In genomic region chr5:54795284-54795683, GRCh38 we compare ENCODE assay signal across 28 cellular contexts.
DNase-seq lines count a peak whose midpoint lies in the region; ATAC-seq and TF ChIP-seq lines count a peak whose summit lies in the region.
"Had no signal": no experiment of that assay in that cellular context is flagged by ENCODE, and none has a peak within 500 bp of the region (broad histone marks: within the 10 kb centered on the region; RNA-seq: fewer than 3 reads in every experiment).

No MANE protein-coding gene starts in this region.

- H3K27ac ChIP-seq in breast epithelium, result no peak overlapping the region
- H3K27ac ChIP-seq in RWPE2 (ENCODE audit: poor library complexity, severe bottlenecking), result no peak overlapping the region
- no peak overlapping the region for H3K27ac ChIP-seq in heart right ventricle
- H3K27ac ChIP-seq: esophagus squamous epithelium, gastroesophageal sphincter, left ventricle myocardium inferior, testis, WERI-Rb-1 had no signal

- H3K9me3 ChIP-seq in breast epithelium (no peaks in the 10 kb centered on the region), RWPE2 (ENCODE audit: severe bottlenecking) (no peaks in the 10 kb centered on the region), adipocyte (ENCODE audit: control insufficient read depth, low read length) (no peaks in the 10 kb centered on the region), heart right ventricle (no peaks in the 10 kb centered on the region)
- H3K9me3 ChIP-seq: Caco-2, esophagus squamous epithelium, gastroesophageal sphincter, left ventricle myocardium inferior, testis had no signal

- no peak for TF ChIP-seq CTCF in MCF 10A (IDR thresholded peaks at IDR 0.05; ENCODE audit: unreplicated experiment)
- TF ChIP-seq CTCF in breast epithelium (IDR thresholded peaks at IDR 0.05), result no peak
- no peak for TF ChIP-seq CTCF in RWPE2 (IDR thresholded peaks at IDR 0.05; ENCODE audit: poor library complexity, severe bottlenecking)
- no peak for TF ChIP-seq CTCF in heart right ventricle (IDR thresholded peaks at IDR 0.05)

- no peaks in the 10 kb centered on the region for H3K4me1 ChIP-seq in breast epithelium
- no peaks in the 10 kb centered on the region for H3K4me1 ChIP-seq in RWPE2 (ENCODE audit: insufficient read depth, poor library complexity, severe bottlenecking)
- H3K4me1 ChIP-seq in adipocyte (ENCODE audit: control insufficient read depth, insufficient read depth, low read length), result peaks cover 14% of the 10 kb centered on the region
- peaks cover 0 to 17% (median 6%) of the 10 kb centered on the region in 9 donors for H3K4me1 ChIP-seq in heart right ventricle
- H3K4me1 ChIP-seq: Caco-2, gastroesophageal sphincter, testis had no signal

- intact Hi-C loops in MCF 10A (cut with micrococcal nuclease), result no loop called here
- intact Hi-C loops in breast epithelium (cut with DNase I; ENCODE audit: low total_unique reads), result no loop called here
- intact Hi-C loops in heart right ventricle (cut with DNase I), result no loop called here

- H3K27ac Mint-ChIP-seq in MCF 10A (ENCODE audit: low read depth, unreplicated experiment), result no peak overlapping the region
- H3K27ac Mint-ChIP-seq in stimulated activated memory B cell treated with anti-CD40 and anti-IgM and Interleukin-4, amounts not matched to agents 10 μg/mL and 1 μg/mL and 100 μg/mL, for 72 hours, result peak overlapping the region; percentile 96
- H3K27ac Mint-ChIP-seq: dendritic cell treated with granulocyte-macrophage colony-stimulating factor and Interleukin-4, amounts not matched to agents 40 ng/mL and 50 ng/mL, for 4 days; endodermal cell had no signal

- no peak overlapping the region for H3K4me3 ChIP-seq in breast epithelium
- H3K4me3 ChIP-seq in RWPE2 (ENCODE audit: severe bottlenecking), result no peak overlapping the region
- H3K4me3 ChIP-seq in adipocyte (ENCODE audit: low read length), result no peak overlapping the region
- H3K4me3 ChIP-seq in heart right ventricle, result no peak overlapping the region
- H3K4me3 ChIP-seq: esophagus squamous epithelium, gastroesophageal sphincter, left ventricle myocardium inferior, testis had no signal

- BruUV-seq in MCF 10A (replicated peaks; lab: Mats Ljungman, UMichigan), result no TSS peak

- CTCF ChIA-PET in MCF 10A (lab: Yijun Ruan, JAX), result interaction anchor here (0.6 to 1.6 kb wide), 5 partner anchors 21 to 561 kb away, joined by 3 read pairs; partner anchors contain the start of gene SNX18

- POLR2A ChIA-PET in MCF 10A (lab: Yijun Ruan, JAX), result interaction anchor here (0.6 kb wide), 1 partner anchor 31 kb away, joined by 3 read pairs; no protein-coding TSS in a partner anchor

- no peak overlapping the region for H3K4me3 Mint-ChIP-seq in MCF 10A (ENCODE audit: unreplicated experiment)
- H3K4me3 Mint-ChIP-seq in stimulated activated memory B cell treated with anti-CD40 and anti-IgM and Interleukin-4, amounts not matched to agents 10 μg/mL and 1 μg/mL and 100 μg/mL, for 72 hours, result no peak overlapping the region
- H3K4me3 Mint-ChIP-seq: dendritic cell treated with granulocyte-macrophage colony-stimulating factor and Interleukin-4, amounts not matched to agents 40 ng/mL and 50 ng/mL, for 4 days; endodermal cell had no signal

- H3K9ac ChIP-seq in adipocyte (ENCODE audit: low read length), result no peak overlapping the region

- DNase-seq in MCF 10A (ENCODE audit: unreplicated experiment) (peak; percentile 11), breast epithelium (ENCODE audit: low spot score in 2 of 2) (no peak), RWPE2 (ENCODE audit: low spot score) (no peak), adipocyte (ENCODE audit: low read depth) (peak; percentile 29), CD1c-positive myeloid dendritic cell (ENCODE audit: extremely low spot score) (no peak), heart right ventricle (no peak)
- DNase-seq: activated CD4-positive, alpha-beta T cell treated with anti-CD3 and anti-CD28 coated beads, Interleukin-2, amount 50 U/mL, for 1 hour; C1 segment of cervical spinal cord; Caco-2; central memory CD4-positive, alpha-beta T cell; endodermal cell; esophagus squamous epithelium; hypothalamus; KG1; left ventricle myocardium inferior; mesendoderm; NCI-H446 treated with DMSO at 0.1 percent for 48 hours; posterior cingulate gyrus; right cardiac atrium; stimulated activated CD4-positive, alpha-beta T cell treated with anti-CD3 and anti-CD28 coated beads, Interleukin-12 subunit alpha, Interleukin-12 subunit beta, amount 100 ng/mL, for 4 hours; stimulated activated CD4-positive, alpha-beta T cell treated with anti-CD3 and anti-CD28 coated beads, Interleukin-4, amount 100 ng/mL, for 4 hours; stimulated activated naive CD4-positive, alpha-beta T cell; testis; WERI-Rb-1 had no signal

- H3K36me3 ChIP-seq in breast epithelium, result no peaks in the 10 kb centered on the region
- no peaks in the 10 kb centered on the region for H3K36me3 ChIP-seq in RWPE2 (ENCODE audit: low read depth)
- no peaks in the 10 kb centered on the region for H3K36me3 ChIP-seq in adipocyte (ENCODE audit: control insufficient read depth, insufficient read depth, low read length, severe bottlenecking)
- no peaks in the 10 kb centered on the region for H3K36me3 ChIP-seq in heart right ventricle
- H3K36me3 ChIP-seq: esophagus squamous epithelium, gastroesophageal sphincter, left ventricle myocardium inferior, WERI-Rb-1 had no signal

- no peaks in the 10 kb centered on the region for H3K27me3 Mint-ChIP-seq in MCF 10A (ENCODE audit: insufficient read depth, unreplicated experiment)
- H3K27me3 Mint-ChIP-seq in stimulated activated memory B cell treated with anti-CD40 and anti-IgM and Interleukin-4, amounts not matched to agents 10 μg/mL and 1 μg/mL and 100 μg/mL, for 72 hours, result no peaks in the 10 kb centered on the region

- H3K27me3 ChIP-seq in breast epithelium, result no peaks in the 10 kb centered on the region
- H3K27me3 ChIP-seq in RWPE2 (ENCODE audit: insufficient read depth, poor library complexity, severe bottlenecking), result no peaks in the 10 kb centered on the region
- H3K27me3 ChIP-seq in adipocyte (replicated peaks; ENCODE audit: control insufficient read depth, insufficient read depth, low read length), result no peaks in the 10 kb centered on the region
- H3K27me3 ChIP-seq in heart right ventricle, result no peaks in the 10 kb centered on the region
- H3K27me3 ChIP-seq: esophagus squamous epithelium, gastroesophageal sphincter, testis had no signal

- H3K4me1 Mint-ChIP-seq in MCF 10A (ENCODE audit: insufficient read depth, unreplicated experiment), result no peaks in the 10 kb centered on the region
- H3K4me1 Mint-ChIP-seq in stimulated activated memory B cell treated with anti-CD40 and anti-IgM and Interleukin-4, amounts not matched to agents 10 μg/mL and 1 μg/mL and 100 μg/mL, for 72 hours, result peaks cover 38% of the 10 kb centered on the region
- H3K4me1 Mint-ChIP-seq: endodermal cell had no signal

- ATAC-seq in RWPE2 (ENCODE audit: low read depth), result peak; percentile 56; the same call in 1 of the 3 replicates
- no peak for ATAC-seq in stimulated activated memory B cell treated with anti-CD40 and anti-IgM and Interleukin-4, amounts not matched to agents 10 μg/mL and 1 μg/mL and 100 μg/mL, for 72 hours
- no peak for ATAC-seq in heart right ventricle
- ATAC-seq: gastroesophageal sphincter, right cardiac atrium, SK-N-SH treated with all-trans-retinoic acid at 6 μM for 48 hours had no signal

- no peaks in the 10 kb centered on the region for H3K9me3 Mint-ChIP-seq in MCF 10A (ENCODE audit: unreplicated experiment)
- no peaks in the 10 kb centered on the region for H3K9me3 Mint-ChIP-seq in stimulated activated memory B cell treated with anti-CD40 and anti-IgM and Interleukin-4, amounts not matched to agents 10 μg/mL and 1 μg/mL and 100 μg/mL, for 72 hours
- H3K9me3 Mint-ChIP-seq: dendritic cell treated with granulocyte-macrophage colony-stimulating factor and Interleukin-4, amounts not matched to agents 40 ng/mL and 50 ng/mL, for 4 days; endodermal cell had no signal

- H3K36me3 Mint-ChIP-seq in MCF 10A (ENCODE audit: insufficient read depth, unreplicated experiment), result no peaks in the 10 kb centered on the region
- H3K36me3 Mint-ChIP-seq in stimulated activated memory B cell treated with anti-CD40 and anti-IgM and Interleukin-4, amounts not matched to agents 10 μg/mL and 1 μg/mL and 100 μg/mL, for 72 hours, result peaks cover 3% of the 10 kb centered on the region

- no peak for TF ChIP-seq POLR2A in breast epithelium (IDR thresholded peaks at IDR 0.05)

Comparison
In these comparisons a context has a peak if more than half of its experiments do, and no peak if none do; other contexts are left out.
1. DNase-seq: peak in MCF 10A (single experiment) and adipocyte (single experiment); none in breast epithelium (0 of 2), RWPE2 (single experiment), CD1c-positive myeloid dendritic cell (single experiment) and heart right ventricle (0 of 2).